24 cellular contexts compared by ENCODE assay signal in the genomic region with DNA sequence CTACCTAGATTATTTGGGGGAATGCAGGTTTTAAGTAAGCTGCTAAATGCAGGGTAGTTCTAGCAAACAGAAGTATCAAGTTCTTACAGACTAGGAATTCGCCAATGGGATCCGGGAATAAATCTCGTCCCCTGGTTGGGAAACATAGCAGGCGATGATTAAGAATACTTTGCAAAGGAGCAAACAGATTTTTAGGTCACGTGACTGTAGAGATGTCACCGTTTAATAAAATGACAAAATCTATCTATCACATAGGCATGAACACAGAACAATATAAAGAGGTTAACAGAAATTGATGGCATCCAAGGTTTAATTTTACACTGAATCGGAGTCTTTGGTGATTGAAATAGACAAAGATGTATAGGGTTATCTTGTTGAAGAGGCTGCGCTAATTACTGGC.
DNase-seq lines count a peak whose midpoint lies in the region; ATAC-seq, FAIRE-seq and TF ChIP-seq lines count a peak whose summit lies in the region.
"Had no signal": no experiment of that assay in that cellular context is flagged by ENCODE, and none has a peak within 500 bp of the region (broad histone marks: within the 10 kb centered on the region; RNA-seq: fewer than 3 reads in every experiment).

No MANE protein-coding gene starts in this region.

- CTCF ChIA-PET in HepG2 (lab: Yijun Ruan, JAX; ENCODE audit: low intra/inter-chr PET ratio, low total read pairs): no interaction called here

- peak overlapping the region; percentile 57 for H2BK15ac ChIP-seq in mesendoderm (replicated peaks; ENCODE audit: low read depth)

- TF ChIP-seq RAD21 in HepG2 (CRISPR knock-in tag; IDR thresholded peaks at IDR 0.05): no peak

- H3K23ac ChIP-seq in mesendoderm (ENCODE audit: low read length): no peak overlapping the region

- ATAC-seq in HepG2: no peak
- ATAC-seq in right lobe of liver: no peak
- no peak for ATAC-seq in DND-41 (ENCODE audit: insufficient read depth, low read depth)
- ATAC-seq in natural killer cell treated with Interleukin-12 subunit alpha and Interleukin-12 subunit beta and Interleukin-15 and Interleukin-18, amount 100 ng/mL, for 72 hours: no peak
- no peak for ATAC-seq in HG02870 (IDR thresholded peaks at IDR 0.05; ENCODE audit: unreplicated experiment)
- ATAC-seq: CD8-positive, alpha-beta T cell; GM12878 had no signal

- TF ChIP-seq POLR2A in HepG2 (IDR thresholded peaks at IDR 0.05; ENCODE audit: insufficient read depth in 1 of 2, low read depth in 2 of 2, low read length in 2 of 2) (no peak), right lobe of liver (IDR thresholded peaks at IDR 0.05) (no peak), ovary (IDR thresholded peaks at IDR 0.05) (no peak)

- no peaks in the 10 kb centered on the region for H3K4me1 ChIP-seq in HepG2 (ENCODE audit: insufficient read depth, low read length)
- H3K4me1 ChIP-seq in right lobe of liver: no peaks in the 10 kb centered on the region
- H3K4me1 ChIP-seq in DND-41 (ENCODE audit: insufficient read depth, low read length): peaks cover 57% of the 10 kb centered on the region
- peaks cover 9% of the 10 kb centered on the region for H3K4me1 ChIP-seq in mesendoderm (ENCODE audit: control insufficient read depth, low read depth, low read length)
- H3K4me1 ChIP-seq in ovary (ENCODE audit: insufficient read depth): no peaks in the 10 kb centered on the region
- H3K4me1 ChIP-seq: Caco-2 had no signal

- H4K20me1 ChIP-seq in HepG2 (ENCODE audit: insufficient read depth, low read length) (no peaks in the 10 kb centered on the region), DND-41 (ENCODE audit: insufficient read depth, low read length) (no peaks in the 10 kb centered on the region)
- H4K20me1 ChIP-seq: BLaER1 treated with 17β-estradiol and CSF1 and Interleukin-3, amounts not matched to agents 10 nM and 100 nM had no signal

- H4K8ac ChIP-seq in mesendoderm (ENCODE audit: low read depth, low read length): no peak overlapping the region

- no peak overlapping the region for H2AK5ac ChIP-seq in mesendoderm (ENCODE audit: low read length)

- H3K4me1 Mint-ChIP-seq in natural killer cell treated with Interleukin-12 subunit alpha and Interleukin-12 subunit beta and Interleukin-15 and Interleukin-18, amount 100 ng/mL, for 72 hours (ENCODE audit: low read depth in 2 of 2): peaks cover 0 to 3% of the 10 kb centered on the region in 2 donors

- H3K27me3 ChIP-seq in HepG2 (ENCODE audit: control insufficient read depth in 1 of 2, insufficient read depth in 2 of 2, low read length in 2 of 2) (no peaks in the 10 kb centered on the region), right lobe of liver (no peaks in the 10 kb centered on the region), DND-41 (ENCODE audit: insufficient read depth, low read length, poor library complexity) (no peaks in the 10 kb centered on the region), mesendoderm (ENCODE audit: insufficient read depth, low read length, poor library complexity) (no peaks in the 10 kb centered on the region), ovary (no peaks in the 10 kb centered on the region)
- H3K27me3 ChIP-seq: BLaER1 treated with 17β-estradiol and CSF1 and Interleukin-3, amounts not matched to agents 10 nM and 100 nM had no signal

- TF ChIP-seq EP300 in HepG2 (IDR thresholded peaks at IDR 0.05; ENCODE audit: low read depth in 2 of 2, low read length in 2 of 2): no peak
- TF ChIP-seq EP300 in HepG2 (CRISPR knock-in tag; IDR thresholded peaks at IDR 0.05; ENCODE audit: borderline replicate concordance): no peak
- no peak for TF ChIP-seq EP300 in ovary (IDR thresholded peaks at IDR 0.05)

- intact Hi-C loops in HepG2 (cut with micrococcal nuclease; ENCODE audit: unreplicated experiment): no loop called here
- intact Hi-C loops in right lobe of liver (cut with DNase I): no loop called here
- intact Hi-C loops in ovary (cut with DNase I): no loop called here

- H4K5ac ChIP-seq in mesendoderm (ENCODE audit: low read length): no peak overlapping the region

- H3K9me3 Mint-ChIP-seq in natural killer cell treated with Interleukin-12 subunit alpha and Interleukin-12 subunit beta and Interleukin-15 and Interleukin-18, amount 100 ng/mL, for 72 hours: peaks cover 4% of the 10 kb centered on the region
- H3K9me3 Mint-ChIP-seq: CD4-positive, alpha-beta T cell had no signal

- H3K4me3 Mint-ChIP-seq in natural killer cell treated with Interleukin-12 subunit alpha and Interleukin-12 subunit beta and Interleukin-15 and Interleukin-18, amount 100 ng/mL, for 72 hours: no peak overlapping the region
- H3K4me3 Mint-ChIP-seq: B cell; CD4-positive, alpha-beta T cell; CD8-positive, alpha-beta T cell had no signal

- no peak overlapping the region for H2BK120ac ChIP-seq in mesendoderm (ENCODE audit: low read depth, low read length)

- no peak overlapping the region for H3K27ac Mint-ChIP-seq in natural killer cell treated with Interleukin-12 subunit alpha and Interleukin-12 subunit beta and Interleukin-15 and Interleukin-18, amount 100 ng/mL, for 72 hours
- H3K27ac Mint-ChIP-seq: B cell had no signal

- H2AFZ ChIP-seq in HepG2 (ENCODE audit: low read length) (no peak overlapping the region), DND-41 (ENCODE audit: low read depth, low read length) (no peak overlapping the region)

- H3K18ac ChIP-seq in mesendoderm (ENCODE audit: low read length): no peak overlapping the region

- no peak overlapping the region for H3K4me2 ChIP-seq in HepG2 (ENCODE audit: low read depth, low read length)
- H3K4me2 ChIP-seq in DND-41 (ENCODE audit: insufficient read depth, low read length): no peak overlapping the region
- no peak overlapping the region for H3K4me2 ChIP-seq in mesendoderm (ENCODE audit: low read length)

- H3K9ac ChIP-seq in HepG2 (ENCODE audit: insufficient read depth, low read depth, low read length): no peak overlapping the region
- no peak overlapping the region for H3K9ac ChIP-seq in DND-41 (ENCODE audit: low read depth, low read length)
- no peak overlapping the region for H3K9ac ChIP-seq in mesendoderm (ENCODE audit: low read length)
- H3K9ac ChIP-seq: BLaER1 treated with 17β-estradiol and CSF1 and Interleukin-3, amounts not matched to agents 10 nM and 100 nM had no signal

- H3K9me3 ChIP-seq in HepG2 (ENCODE audit: low read length): no peaks in the 10 kb centered on the region
- H3K9me3 ChIP-seq in right lobe of liver: no peaks in the 10 kb centered on the region
- no peaks in the 10 kb centered on the region for H3K9me3 ChIP-seq in DND-41 (ENCODE audit: insufficient read depth, low read length, severe bottlenecking)
- H3K9me3 ChIP-seq in KOPT-K1 (ENCODE audit: insufficient read depth, low read length, poor library complexity, severe bottlenecking): peaks cover 20% of the 10 kb centered on the region
- peaks cover 0 to 3% of the 10 kb centered on the region in 2 donors for H3K9me3 ChIP-seq in ovary
- H3K9me3 ChIP-seq: Caco-2 had no signal

- H3K4ac ChIP-seq in mesendoderm (ENCODE audit: low read depth, low read length): no peak overlapping the region

- H3K36me3 ChIP-seq in HepG2 (replicated peaks in 1 of 2; ENCODE audit: control insufficient read depth in 1 of 2, insufficient read depth in 2 of 2, low read length in 2 of 2): no peaks in the 10 kb centered on the region
- no peaks in the 10 kb centered on the region for H3K36me3 ChIP-seq in right lobe of liver
- no peaks in the 10 kb centered on the region for H3K36me3 ChIP-seq in DND-41 (ENCODE audit: insufficient read depth, low read length)
- no peaks in the 10 kb centered on the region for H3K36me3 ChIP-seq in KOPT-K1 (ENCODE audit: insufficient read depth, low read length)
- no peaks in the 10 kb centered on the region for H3K36me3 ChIP-seq in mesendoderm (ENCODE audit: control insufficient read depth, insufficient read depth, low read length)
- no peaks in the 10 kb centered on the region for H3K36me3 ChIP-seq in ovary
- H3K36me3 ChIP-seq: BLaER1 treated with 17β-estradiol and CSF1 and Interleukin-3, amounts not matched to agents 10 nM and 100 nM had no signal

- FAIRE-seq in HepG2 (lab: Jason Lieb, UNC): no peak
- FAIRE-seq: A204.1, D721Med, GM12878, GM19239 had no signal

- H3K36me3 Mint-ChIP-seq in natural killer cell treated with Interleukin-12 subunit alpha and Interleukin-12 subunit beta and Interleukin-15 and Interleukin-18, amount 100 ng/mL, for 72 hours: no peaks in the 10 kb centered on the region
- H3K36me3 Mint-ChIP-seq: CD8-positive, alpha-beta T cell had no signal

- H3K4me3 ChIP-seq in HepG2 (replicated peaks in 1 of 3; ENCODE audit: insufficient read depth in 1 of 3, low read depth in 2 of 3, low read length in 3 of 3) (no peak overlapping the region), right lobe of liver (no peak overlapping the region), DND-41 (ENCODE audit: low read depth in 1 of 2, low read length in 2 of 2) (no peak overlapping the region), mesendoderm (ENCODE audit: low read length) (no peak overlapping the region), ovary (no peak overlapping the region)
- H3K4me3 ChIP-seq: BLaER1 treated with 17β-estradiol and CSF1 and Interleukin-3, amounts not matched to agents 10 nM and 100 nM; GM12878 had no signal

- H3K79me2 ChIP-seq in HepG2 (ENCODE audit: insufficient read depth, low read length): no peaks in the 10 kb centered on the region
- no peaks in the 10 kb centered on the region for H3K79me2 ChIP-seq in DND-41 (ENCODE audit: insufficient read depth, low read length)
- no peaks in the 10 kb centered on the region for H3K79me2 ChIP-seq in mesendoderm (ENCODE audit: control insufficient read depth, insufficient read depth, low read length)

- H3K27me3 Mint-ChIP-seq in natural killer cell treated with Interleukin-12 subunit alpha and Interleukin-12 subunit beta and Interleukin-15 and Interleukin-18, amount 100 ng/mL, for 72 hours: peaks cover 0 to 7% of the 10 kb centered on the region in 2 donors
- H3K27me3 Mint-ChIP-seq: B cell; CD4-positive, alpha-beta T cell had no signal

- BruUV-seq in HepG2 (replicated peaks; lab: Mats Ljungman, UMichigan): no TSS peak

- no peak overlapping the region for H2BK5ac ChIP-seq in mesendoderm (ENCODE audit: low read length)

- no peak for DNase-seq in HepG2 (ENCODE audit: low spot score)
- no peak for DNase-seq in right lobe of liver
- DNase-seq in DND-41: no peak
- DNase-seq in mesendoderm: no peak
- no peak for DNase-seq in natural killer cell treated with Interleukin-12 subunit alpha and Interleukin-12 subunit beta and Interleukin-15 and Interleukin-18, amount 100 ng/mL, for 72 hours (ENCODE audit: low spot score)
- DNase-seq in ovary: no peak
- DNase-seq: 8988T; AML-193; Caco-2; Calu3; CD4-positive, alpha-beta T cell; CD8-positive, alpha-beta T cell; DMS79 treated with DMSO at 0.1 percent for 48 hours; EL; GDM1 had no signal

- WGBS in HepG2 (ENCODE audit: low lambda C conversion rate): 31% methylated on average over 8 of the region's 8 CpGs
- WGBS in right lobe of liver (ENCODE audit: insufficient coverage, low coverage, low lambda C conversion rate, missing lambda C conversion rate): 83% methylated on average over 8 of the region's 8 CpGs
- WGBS in mesendoderm (ENCODE audit: extremely low coverage, insufficient coverage, low lambda C conversion rate): no CpG with 5 or more reads among the region's 8 CpGs
- 93 to 95% (median 94%) methylated on average over 8 of the region's 8 CpGs for WGBS in ovary, 3 donors

- TF ChIP-seq CTCF in HepG2 (CRISPR knock-in tag; IDR thresholded peaks at IDR 0.05) (no peak), right lobe of liver (IDR thresholded peaks at IDR 0.05) (no peak), DND-41 (IDR thresholded peaks at IDR 0.05; ENCODE audit: borderline replicate concordance, extremely low read depth, low read length, poor library complexity, severe bottlenecking) (no peak), ovary (IDR thresholded peaks at IDR 0.05) (no peak)

- H3K27ac ChIP-seq in HepG2 (ENCODE audit: extremely low read length, insufficient read depth, low read length) (no peak overlapping the region), right lobe of liver (no peak overlapping the region), DND-41 (ENCODE audit: low read length) (peak overlapping the region; percentile 93), KOPT-K1 (ENCODE audit: low read depth, low read length, poor library complexity, severe bottlenecking) (peak overlapping the region; percentile 99), mesendoderm (ENCODE audit: low read depth, low read length) (no peak overlapping the region), ovary (no peak overlapping the region)
- H3K27ac ChIP-seq: BLaER1 treated with 17β-estradiol and CSF1 and Interleukin-3, amounts not matched to agents 10 nM and 100 nM; C4-2B had no signal

- POLR2A ChIA-PET in HepG2 (lab: Yijun Ruan, JAX): no interaction called here

- in situ Hi-C loops in HepG2 (cut with HindIII; ENCODE audit: extremely low pct_ligation_motif_present, low pct_unique_long_range_greater_than_20kb): no loop called here

- no peak overlapping the region for H3K56ac ChIP-seq in mesendoderm (ENCODE audit: low read length)

- H3K79me1 ChIP-seq in mesendoderm (ENCODE audit: low read length): no peaks in the 10 kb centered on the region

Comparison
In these comparisons a context has a peak if more than half of its experiments do, and no peak if none do; other contexts are left out.
1. H3K27ac ChIP-seq: peak in DND-41 (single experiment) and KOPT-K1 (single experiment); none in HepG2 (single experiment), right lobe of liver (0 of 3), mesendoderm (single experiment) and ovary (0 of 2).